Comparison of ENCODE assay signal across 34 cellular contexts in the genomic region with DNA sequence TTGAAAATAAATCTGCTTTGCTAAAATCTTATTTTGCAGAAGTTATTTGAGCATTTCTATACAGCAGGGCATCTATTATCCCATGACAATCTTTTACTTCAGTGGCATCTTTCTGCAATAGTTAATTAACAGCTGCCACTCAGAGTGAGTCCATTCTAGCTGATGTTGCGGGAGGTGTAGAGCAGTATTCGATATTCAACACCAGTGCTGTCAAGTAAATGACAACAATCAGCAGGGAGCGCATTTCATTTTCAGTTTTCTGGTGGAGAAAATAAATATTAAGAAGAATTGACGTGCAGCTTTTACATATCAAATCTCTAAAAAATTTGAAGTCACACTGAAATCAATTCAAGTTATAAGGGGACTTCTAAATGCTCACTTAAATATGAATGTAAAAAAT.
"Had no signal": no experiment of that assay in that cellular context is flagged by ENCODE, and none has a peak within 500 bp of the region (broad histone marks: within the 10 kb centered on the region; RNA-seq: fewer than 3 reads in every experiment).

No MANE protein-coding gene starts in this region.

- H3K9me3 ChIP-seq: MG63 had no signal

- H3K9ac ChIP-seq: KMS-11 had no signal

- H3K27ac ChIP-seq: KMS-11 had no signal

- DNase-seq: Karpas-422, Kasumi-1, KG1, MG63, MM.1S, MV-4-11, NCI-H1048, NCI-H1092, NCI-H1092 treated with DMSO at 0.1 percent for 48 hours, NCI-H1105, NCI-H1105 treated with DMSO at 0.1 percent for 48 hours, NCI-H1417, NCI-H1417 treated with DMSO at 0.1 percent for 48 hours, NCI-H1436, NCI-H1436 treated with DMSO at 0.1 percent for 48 hours, NCI-H146, NCI-H1694, NCI-H1694 treated with DMSO at 0.1 percent for 48 hours, NCI-H187, NCI-H187 treated with DMSO at 0.1 percent for 48 hours, NCI-H1930, NCI-H2029, NCI-H2029 treated with DMSO at 0.1 percent for 48 hours, NCI-H2081, NCI-H2081 treated with DMSO at 0.1 percent for 48 hours, NCI-H2107, NCI-H2227 treated with DMSO at 0.1 percent for 48 hours, NCI-H226, NCI-H345, NCI-H446, NCI-H446 treated with DMSO at 0.1 percent for 48 hours, NCI-H510A, NCI-H510A treated with DMSO at 0.1 percent for 48 hours had no signal

- H3K36me3 ChIP-seq: MG63 had no signal

- H3K4me2 ChIP-seq: KMS-11 had no signal

- H3K27me3 ChIP-seq: MG63 had no signal

- H3K4me3 ChIP-seq: MG63 had no signal
